Comparison of ENCODE assay signal across 1 cellular context in genomic region chr20:13735829-13736228, GRCh38.
TF ChIP-seq lines count a peak whose summit lies in the region.

No MANE protein-coding gene starts in this region.

TF ChIP-seq in IMR-90, 13 proteins besides CTCF, POLR2A, EP300 and RAD21 (continued from another document):
- TF ChIP-seq RFX5 (IDR thresholded peaks at IDR 0.05; ENCODE audit: low read depth, low read length) (no peak), CHD1 (IDR thresholded peaks at IDR 0.05; ENCODE audit: low read depth, low read length) (no peak), CEBPB (IDR thresholded peaks at IDR 0.05; ENCODE audit: low read depth, low read length) (no peak), BHLHE40 (IDR thresholded peaks at IDR 0.05; ENCODE audit: low read depth, low read length) (no peak), NFE2L2 (IDR thresholded peaks at IDR 0.05; ENCODE audit: low read depth, low read length) (no peak), MAFK (IDR thresholded peaks at IDR 0.05; ENCODE audit: low read depth, low read length) (no peak)
TF ChIP-seq in IMR-90: peak in this region for 0.
